Comparison of ENCODE assay signal across 18 cellular contexts in genomic region chr1:244022301-244022700, GRCh38. TPM values are rescaled to one million over a fixed set of nuclear protein-coding genes. Genes with fewer than 3 reads are reported as not detected.
DNase-seq lines count a peak whose midpoint lies in the region; ATAC-seq, FAIRE-seq and TF ChIP-seq lines count a peak whose summit lies in the region.
"Had no signal": no experiment of that assay in that cellular context is flagged by ENCODE, and none has a peak within 500 bp of the region (broad histone marks: within the 10 kb centered on the region; RNA-seq: fewer than 3 reads in every experiment).

No MANE protein-coding gene starts in this region.

- H3K4me1 ChIP-seq in mesendoderm (ENCODE audit: control insufficient read depth, low read depth, low read length): no peaks in the 10 kb centered on the region
- H3K4me1 ChIP-seq: BLaER1, right lobe of liver had no signal

- POLR2A ChIA-PET in BJ (lab: Charles Lee): interaction anchor here (0.7 kb wide), 1 partner anchor 95 kb away, joined by 7 read pairs; no protein-coding TSS in a partner anchor

- H2AK5ac ChIP-seq in mesendoderm (ENCODE audit: low read length): no peak overlapping the region

- H3K79me1 ChIP-seq in mesendoderm (ENCODE audit: low read length): no peaks in the 10 kb centered on the region

- H4K8ac ChIP-seq in mesendoderm (ENCODE audit: low read depth, low read length): no peak overlapping the region

- CTCF ChIA-PET in BJ (lab: Yijun Ruan, JAX): interaction anchor here (0.6 kb wide), 1 partner anchor 266 kb away, joined by 3 read pairs; no protein-coding TSS in a partner anchor

- no peak overlapping the region for H4K5ac ChIP-seq in mesendoderm (ENCODE audit: low read length)

- no peak overlapping the region for H2BK15ac ChIP-seq in mesendoderm (replicated peaks; ENCODE audit: low read depth)

- no peaks in the 10 kb centered on the region for H3K36me3 ChIP-seq in BJ (ENCODE audit: control insufficient read depth, insufficient read depth, low read length)
- H3K36me3 ChIP-seq in MG63: no peaks in the 10 kb centered on the region
- H3K36me3 ChIP-seq in mesendoderm (ENCODE audit: control insufficient read depth, insufficient read depth, low read length): no peaks in the 10 kb centered on the region
- H3K36me3 ChIP-seq: BLaER1, right lobe of liver had no signal

- H3K27me3 ChIP-seq in BJ (ENCODE audit: control insufficient read depth, insufficient read depth, low read length) (no peaks in the 10 kb centered on the region), MG63 (peaks cover 21% of the 10 kb centered on the region), mesendoderm (ENCODE audit: insufficient read depth, low read length, poor library complexity) (no peaks in the 10 kb centered on the region)
- H3K27me3 ChIP-seq: BLaER1, right lobe of liver had no signal

- H2BK5ac ChIP-seq in mesendoderm (ENCODE audit: low read length): no peak overlapping the region

- no peak overlapping the region for H3K9ac ChIP-seq in mesendoderm (ENCODE audit: low read length)
- H3K9ac ChIP-seq: BLaER1 had no signal

- no peak overlapping the region for H3K4ac ChIP-seq in mesendoderm (ENCODE audit: low read depth, low read length)

- H2BK120ac ChIP-seq in mesendoderm (ENCODE audit: low read depth, low read length): no peak overlapping the region

- DNase-seq in BJ (ENCODE audit: low read depth): peak; percentile 59
- peak; percentile 39 for DNase-seq in MG63
- DNase-seq in dedifferentiated amniotic fluid mesenchymal stem cell (ENCODE audit: extremely low spot score): peak; percentile 66
- peak; percentile 36 for DNase-seq in mesendoderm
- no peak for DNase-seq in activated gamma-delta T cell treated with Interleukin-2 at 50 U/mL for 16 hours
- no peak for DNase-seq in H54 (ENCODE audit: insufficient read length, low spot score)
- DNase-seq: activated CD4-positive, alpha-beta memory T cell treated with anti-CD3 and anti-CD28 coated beads, Interleukin-2, amount 10 ng/mL, durations not matched to agents 7 days and 5 days; activated naive CD8-positive, alpha-beta T cell treated with anti-CD3 and anti-CD28 coated beads for 36 hours; activated T-cell treated with anti-CD3 and anti-CD28 coated beads, Interleukin-2, amount 50 U/mL, for 48 hours; Kasumi-1; left colon; right lobe of liver had no signal

- no peak overlapping the region for H3K27ac ChIP-seq in mesendoderm (ENCODE audit: low read depth, low read length)
- H3K27ac ChIP-seq: BLaER1, right lobe of liver, RWPE1, VCaP had no signal

- TF ChIP-seq POLR2A in H54 (IDR thresholded peaks at IDR 0.05; ENCODE audit: low read depth, low read length): no peak

- H3K4me3 ChIP-seq in BJ (ENCODE audit: low read depth, low read length) (no peak overlapping the region), MG63 (no peak overlapping the region), mesendoderm (ENCODE audit: low read length) (no peak overlapping the region)
- H3K4me3 ChIP-seq: BLaER1, right lobe of liver had no signal

- FAIRE-seq in H54 (lab: Jason Lieb, UNC): no peak
- FAIRE-seq: GM18507 had no signal

- H3K18ac ChIP-seq in mesendoderm (ENCODE audit: low read length): no peak overlapping the region

- no peak overlapping the region for H3K23ac ChIP-seq in mesendoderm (ENCODE audit: low read length)

- ATAC-seq in HG03175 (IDR thresholded peaks at IDR 0.05; ENCODE audit: unreplicated experiment) (no peak), GM21528 (IDR thresholded peaks at IDR 0.05; ENCODE audit: low FRiP score, unreplicated experiment) (no peak)
- ATAC-seq: right lobe of liver had no signal

- H3K79me2 ChIP-seq in mesendoderm (ENCODE audit: control insufficient read depth, insufficient read depth, low read length): no peaks in the 10 kb centered on the region

- peaks cover 2% of the 10 kb centered on the region; the same call in 1 of the 2 replicates for H3K9me3 ChIP-seq in MG63
- H3K9me3 ChIP-seq: BLaER1, right lobe of liver had no signal

- no CpG with 5 or more reads among the region's 2 CpGs for WGBS in mesendoderm (ENCODE audit: extremely low coverage, insufficient coverage, low lambda C conversion rate)

- no peak for TF ChIP-seq CTCF in BJ (IDR thresholded peaks at IDR 0.05; ENCODE audit: insufficient read depth, low read depth, low read length)

- H3K56ac ChIP-seq in mesendoderm (ENCODE audit: low read length): no peak overlapping the region

- H3K4me2 ChIP-seq in mesendoderm (ENCODE audit: low read length): no peak overlapping the region
- H3K4me2 ChIP-seq: BLaER1 had no signal

RNA-seq across cellular contexts. Expression of gene ZBTB18, which starts 28.8 kb away (rescaled TPM):
- polyA plus RNA-seq in BJ (2011; rRNA removed): 12.7 and 13.6 TPM in 2 replicates
- polyA minus RNA-seq in BJ (2011; rRNA and poly(A)+ RNA removed): 14.7 and 16.8 TPM in 2 replicates
- 4.4 and 6.8 TPM in 2 replicates for total RNA-seq in MG63 (2014; rRNA removed; shearing (Covaris generic); ENCODE audit: low replicate concordance)
- polyA plus RNA-seq in mesendoderm (2013, experiment 1 of 2): 5.9 TPM
- polyA plus RNA-seq in mesendoderm (2013, experiment 2 of 2): 5.8 TPM

Comparison
In these comparisons a context has a peak if more than half of its experiments do, and no peak if none do; other contexts are left out.
1. DNase-seq: peak in BJ (single experiment), MG63 (single experiment), dedifferentiated amniotic fluid mesenchymal stem cell (single experiment) and mesendoderm (single experiment); none in activated gamma-delta T cell treated with Interleukin-2 at 50 U/mL for 16 hours (single experiment) and H54 (single experiment).